19 cellular contexts compared by ENCODE assay signal in the genomic region with DNA sequence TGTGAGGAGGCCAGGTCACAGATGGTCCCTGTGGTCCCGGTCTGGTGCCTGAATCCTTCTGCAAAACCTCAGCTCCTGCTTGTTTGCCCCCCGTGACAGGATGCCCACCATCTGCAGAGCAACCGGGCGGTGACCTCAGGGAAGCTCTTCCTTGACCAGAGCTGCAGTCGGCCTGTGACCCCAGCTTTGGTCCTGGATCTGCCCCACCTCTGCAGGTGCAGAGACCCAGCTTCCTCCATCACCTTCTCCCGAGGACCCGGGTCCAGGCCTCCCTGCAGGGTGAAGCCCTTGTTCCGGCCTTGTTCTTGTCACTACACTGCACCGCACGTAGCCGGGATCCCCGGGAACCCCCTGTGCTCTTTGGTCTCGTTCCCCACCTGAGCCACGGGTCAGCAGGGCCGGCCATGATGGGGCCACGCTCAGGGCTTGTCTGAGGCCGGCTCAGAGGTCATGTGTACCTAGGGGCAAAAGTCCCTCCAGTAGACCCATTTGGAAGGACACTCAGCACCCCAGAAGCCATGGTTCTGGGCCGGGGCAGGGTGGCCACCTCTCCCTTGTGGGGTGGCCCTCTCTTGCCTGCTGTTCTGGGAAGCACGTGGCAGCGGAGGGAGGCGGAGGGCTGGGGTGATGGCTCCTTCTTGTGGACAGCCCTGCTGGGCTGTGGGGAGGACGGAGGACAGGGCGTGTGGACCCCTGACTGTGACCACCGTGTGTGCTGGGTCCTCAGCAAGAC. TPM values are rescaled to one million over a fixed set of nuclear protein-coding genes. Genes with fewer than 3 reads are reported as not detected.
DNase-seq lines count a peak whose midpoint lies in the region; ATAC-seq, FAIRE-seq and TF ChIP-seq lines count a peak whose summit lies in the region.
"Had no signal": no experiment of that assay in that cellular context is flagged by ENCODE, and none has a peak within 500 bp of the region (broad histone marks: within the 10 kb centered on the region; RNA-seq: fewer than 3 reads in every experiment).

No MANE protein-coding gene starts in this region.

- POLR2A ChIA-PET in activated CD4-positive, alpha-beta memory T cell treated with anti-CD3 and anti-CD28 coated beads, Interleukin-2, amount 10 ng/mL, durations not matched to agents 7 days and 5 days (lab: Charles Lee) = interaction anchor here (0.9 to 3.0 kb wide), 10 partner anchors 9 to 139 kb away, joined by 3 to 17 read pairs (median 6); a partner anchor contains a TSS
- POLR2A ChIA-PET in activated CD4-positive, alpha-beta memory T cell treated with anti-CD3 and anti-CD28 coated beads for 36 hours (lab: Charles Lee) = no interaction called here
- POLR2A ChIA-PET in HEK293 (lab: Yijun Ruan, JAX) = interaction anchor here (1.0 to 1.7 kb wide), 3 partner anchors 9 to 188 kb away, joined by 3 to 5 read pairs (median 4); a partner anchor contains a TSS
- POLR2A ChIA-PET in MCF 10A (lab: Yijun Ruan, JAX) = interaction anchor here (0.8 to 1.4 kb wide), 3 partner anchors 9 to 139 kb away, joined by 3 to 4 read pairs (median 3); a partner anchor contains a TSS

- DNase-seq in activated CD4-positive, alpha-beta memory T cell treated with anti-CD3 and anti-CD28 coated beads, Interleukin-2, amount 10 ng/mL, durations not matched to agents 7 days and 5 days = no peak
- no peak for DNase-seq in activated CD4-positive, alpha-beta memory T cell treated with anti-CD3 and anti-CD28 coated beads for 36 hours
- no peak for DNase-seq in activated naive CD4-positive, alpha-beta T cell treated with anti-CD3 and anti-CD28 coated beads, Interleukin-2, amount 50 U/mL, for 72 hours (ENCODE audit: low spot score in 2 of 2)
- DNase-seq in sciatic nerve (ENCODE audit: low spot score) (no peak), MCF 10A (ENCODE audit: unreplicated experiment) (no peak), COR-L47 (lab: John Stamatoyannopoulos, UW) (no peak), RCC 7860 (ENCODE audit: low spot score) (no peak)
- DNase-seq: anterior cingulate cortex; left cardiac atrium; stimulated activated CD4-positive, alpha-beta T cell treated with anti-CD3 and anti-CD28 coated beads, Interleukin-4, amount 100 ng/mL, for 1 hour; stimulated activated naive CD4-positive, alpha-beta T cell; T1000 had no signal

- peak overlapping the region; percentile 83 for H3K4me3 Mint-ChIP-seq in activated CD4-positive, alpha-beta memory T cell treated with anti-CD3 and anti-CD28 coated beads, Interleukin-2, amount 10 ng/mL, durations not matched to agents 7 days and 5 days
- H3K4me3 Mint-ChIP-seq in activated CD4-positive, alpha-beta memory T cell treated with anti-CD3 and anti-CD28 coated beads for 36 hours = no peak overlapping the region
- H3K4me3 Mint-ChIP-seq in MCF 10A (ENCODE audit: unreplicated experiment) = no peak overlapping the region

- no peaks in the 10 kb centered on the region for H3K4me1 ChIP-seq in HEK293 (ENCODE audit: control insufficient read depth, insufficient read depth, low read length)

- H3K36me3 ChIP-seq in HEK293 (ENCODE audit: control insufficient read depth in 2 of 2, insufficient read depth in 1 of 2, low read length in 2 of 2) = no peaks in the 10 kb centered on the region
- H3K36me3 ChIP-seq: right atrium auricular region had no signal

- no peak overlapping the region for H3K27ac ChIP-seq in HEK293 (ENCODE audit: extremely low read depth, low read depth, low read length)
- H3K27ac ChIP-seq: hepatocyte, right atrium auricular region had no signal

- H3K4me3 ChIP-seq in HEK293 (ENCODE audit: low read depth, low read length) = no peak overlapping the region
- H3K4me3 ChIP-seq: coronary artery, hepatocyte, right atrium auricular region had no signal

- peaks cover 28% of the 10 kb centered on the region for H3K4me1 Mint-ChIP-seq in activated CD4-positive, alpha-beta memory T cell treated with anti-CD3 and anti-CD28 coated beads, Interleukin-2, amount 10 ng/mL, durations not matched to agents 7 days and 5 days
- H3K4me1 Mint-ChIP-seq in activated CD4-positive, alpha-beta memory T cell treated with anti-CD3 and anti-CD28 coated beads for 36 hours (ENCODE audit: low read depth) = peaks cover 21% of the 10 kb centered on the region
- no peaks in the 10 kb centered on the region for H3K4me1 Mint-ChIP-seq in MCF 10A (ENCODE audit: insufficient read depth, unreplicated experiment)

- peaks cover 11% of the 10 kb centered on the region for H3K36me3 Mint-ChIP-seq in activated CD4-positive, alpha-beta memory T cell treated with anti-CD3 and anti-CD28 coated beads, Interleukin-2, amount 10 ng/mL, durations not matched to agents 7 days and 5 days (ENCODE audit: low read depth)
- H3K36me3 Mint-ChIP-seq in activated CD4-positive, alpha-beta memory T cell treated with anti-CD3 and anti-CD28 coated beads for 36 hours = no peaks in the 10 kb centered on the region
- H3K36me3 Mint-ChIP-seq in activated naive CD4-positive, alpha-beta T cell treated with anti-CD3 and anti-CD28 coated beads, Interleukin-2, amount 50 U/mL, for 72 hours = no peaks in the 10 kb centered on the region
- H3K36me3 Mint-ChIP-seq in MCF 10A (ENCODE audit: insufficient read depth, unreplicated experiment) = no peaks in the 10 kb centered on the region

- TF ChIP-seq CTCF in HEK293 (tag by site-specific recombination; IDR thresholded peaks at IDR 0.05) (no peak), MCF 10A (IDR thresholded peaks at IDR 0.05; ENCODE audit: unreplicated experiment) (no peak)

- peak overlapping the region; percentile 94 for H3K27ac Mint-ChIP-seq in activated CD4-positive, alpha-beta memory T cell treated with anti-CD3 and anti-CD28 coated beads, Interleukin-2, amount 10 ng/mL, durations not matched to agents 7 days and 5 days
- H3K27ac Mint-ChIP-seq in activated CD4-positive, alpha-beta memory T cell treated with anti-CD3 and anti-CD28 coated beads for 36 hours = no peak overlapping the region
- H3K27ac Mint-ChIP-seq in activated naive CD4-positive, alpha-beta T cell treated with anti-CD3 and anti-CD28 coated beads, Interleukin-2, amount 50 U/mL, for 72 hours = peak overlapping the region; percentile 39 to 68
- H3K27ac Mint-ChIP-seq in MCF 10A (ENCODE audit: low read depth, unreplicated experiment) = no peak overlapping the region
- H3K27ac Mint-ChIP-seq: nephron had no signal

- ATAC-seq in activated naive CD4-positive, alpha-beta T cell treated with anti-CD3 and anti-CD28 coated beads, Interleukin-2, amount 50 U/mL, for 72 hours = peak in 1 of 2 donors; percentile 0
- ATAC-seq in sciatic nerve = peak; percentile 12

- BruUV-seq in MCF 10A (replicated peaks; lab: Mats Ljungman, UMichigan) = no TSS peak

- H3K27me3 Mint-ChIP-seq in activated CD4-positive, alpha-beta memory T cell treated with anti-CD3 and anti-CD28 coated beads, Interleukin-2, amount 10 ng/mL, durations not matched to agents 7 days and 5 days = peaks cover 4% of the 10 kb centered on the region
- H3K27me3 Mint-ChIP-seq in activated CD4-positive, alpha-beta memory T cell treated with anti-CD3 and anti-CD28 coated beads for 36 hours = peaks cover 8% of the 10 kb centered on the region
- peaks cover 20% of the 10 kb centered on the region for H3K27me3 Mint-ChIP-seq in MCF 10A (ENCODE audit: insufficient read depth, unreplicated experiment)

- intact Hi-C loops in activated CD4-positive, alpha-beta memory T cell treated with anti-CD3 and anti-CD28 coated beads for 36 hours (cut with micrococcal nuclease) = no loop called here
- intact Hi-C loops in sciatic nerve (cut with DNase I) (no loop called here), MCF 10A (cut with micrococcal nuclease) (no loop called here)

- H3K9me3 Mint-ChIP-seq in activated CD4-positive, alpha-beta memory T cell treated with anti-CD3 and anti-CD28 coated beads, Interleukin-2, amount 10 ng/mL, durations not matched to agents 7 days and 5 days = no peaks in the 10 kb centered on the region
- no peaks in the 10 kb centered on the region for H3K9me3 Mint-ChIP-seq in activated CD4-positive, alpha-beta memory T cell treated with anti-CD3 and anti-CD28 coated beads for 36 hours
- no peaks in the 10 kb centered on the region for H3K9me3 Mint-ChIP-seq in activated naive CD4-positive, alpha-beta T cell treated with anti-CD3 and anti-CD28 coated beads, Interleukin-2, amount 50 U/mL, for 72 hours
- H3K9me3 Mint-ChIP-seq in MCF 10A (ENCODE audit: unreplicated experiment) = no peaks in the 10 kb centered on the region
- H3K9me3 Mint-ChIP-seq: nephron had no signal

- FAIRE-seq in RCC 7860 (lab: Jason Lieb, UNC) = no peak

- CTCF ChIA-PET in activated CD4-positive, alpha-beta memory T cell treated with anti-CD3 and anti-CD28 coated beads, Interleukin-2, amount 10 ng/mL, durations not matched to agents 7 days and 5 days (lab: Charles Lee) = interaction anchor here (0.7 to 1.4 kb wide), 7 partner anchors 11 to 325 kb away, joined by 3 to 8 read pairs (median 5); no protein-coding TSS in a partner anchor
- CTCF ChIA-PET in activated CD4-positive, alpha-beta memory T cell treated with anti-CD3 and anti-CD28 coated beads for 36 hours (lab: Charles Lee) = interaction anchor here (0.7 to 2.0 kb wide), 6 partner anchors 13 to 326 kb away, joined by 3 to 10 read pairs (median 4); no protein-coding TSS in a partner anchor
- CTCF ChIA-PET in HEK293 (lab: Yijun Ruan, JAX) (interaction anchor here (0.6 to 1.0 kb wide), 5 partner anchors 11 to 349 kb away, joined by 3 to 4 read pairs (median 3); no protein-coding TSS in a partner anchor), MCF 10A (lab: Yijun Ruan, JAX) (interaction anchor here (0.6 to 1.4 kb wide), 4 partner anchors 14 to 141 kb away, joined by 3 to 4 read pairs (median 4); no protein-coding TSS in a partner anchor)

- H3K9me3 ChIP-seq in HEK293 (ENCODE audit: control insufficient read depth, insufficient read depth, low read depth, low read length) = no peaks in the 10 kb centered on the region
- H3K9me3 ChIP-seq: right atrium auricular region had no signal

RNA-seq across cellular contexts. Expression of a gene that starts 6.2 kb away (rescaled TPM):
- under 1 TPM; 0.70 to 0.88 TPM for total RNA-seq in activated CD4-positive, alpha-beta memory T cell treated with anti-CD3 and anti-CD28 coated beads, Interleukin-2, amount 10 ng/mL, durations not matched to agents 7 days and 5 days
- total RNA-seq in activated CD4-positive, alpha-beta memory T cell treated with anti-CD3 and anti-CD28 coated beads for 36 hours = not detected
- total RNA-seq in activated naive CD4-positive, alpha-beta T cell treated with anti-CD3 and anti-CD28 coated beads, Interleukin-2, amount 50 U/mL, for 72 hours = not detected
- total RNA-seq in sciatic nerve (0.71 TPM), MCF 10A (2022) (not detected in 2 replicates)
- total RNA-seq: hepatocyte had no signal

RNA-seq across cellular contexts. Expression of a gene that starts 19.8 kb away (rescaled TPM):
- total RNA-seq in activated CD4-positive, alpha-beta memory T cell treated with anti-CD3 and anti-CD28 coated beads, Interleukin-2, amount 10 ng/mL, durations not matched to agents 7 days and 5 days = under 1 TPM; 0.40 to 0.63 TPM
- total RNA-seq in activated CD4-positive, alpha-beta memory T cell treated with anti-CD3 and anti-CD28 coated beads for 36 hours = under 1 TPM in 1 of 2 experiments, not detected in 1; 0.10 TPM
- under 1 TPM in 1 of 2 donors, not detected in 1; 0.25 TPM for total RNA-seq in activated naive CD4-positive, alpha-beta T cell treated with anti-CD3 and anti-CD28 coated beads, Interleukin-2, amount 50 U/mL, for 72 hours
- total RNA-seq in sciatic nerve (not detected), MCF 10A (2022) (not detected in 2 replicates)
- total RNA-seq: hepatocyte, left cardiac atrium, right atrium auricular region, RPMI7951 had no signal

RNA-seq across cellular contexts. Expression of a gene that starts 32.0 kb away (rescaled TPM):
- total RNA-seq in activated CD4-positive, alpha-beta memory T cell treated with anti-CD3 and anti-CD28 coated beads, Interleukin-2, amount 10 ng/mL, durations not matched to agents 7 days and 5 days = 1 to 10 TPM in 1 of 2 experiments, under 1 TPM in 1; 0.73 to 1.3 TPM
- 1 to 10 TPM in 1 of 2 experiments, under 1 TPM in 1; 0.56 to 1.2 TPM for total RNA-seq in activated CD4-positive, alpha-beta memory T cell treated with anti-CD3 and anti-CD28 coated beads for 36 hours
- under 1 TPM; 0.39 to 0.56 TPM for total RNA-seq in activated naive CD4-positive, alpha-beta T cell treated with anti-CD3 and anti-CD28 coated beads, Interleukin-2, amount 50 U/mL, for 72 hours
- not detected for total RNA-seq in sciatic nerve
- 0.37 and 0.49 TPM in 2 replicates for total RNA-seq in MCF 10A (2022)
- total RNA-seq: H4, RPMI7951 had no signal

RNA-seq across cellular contexts. Expression of a gene that starts 39.1 kb away (rescaled TPM):
- 1 to 10 TPM; 4.6 to 7.6 TPM for total RNA-seq in activated CD4-positive, alpha-beta memory T cell treated with anti-CD3 and anti-CD28 coated beads, Interleukin-2, amount 10 ng/mL, durations not matched to agents 7 days and 5 days
- 1 to 10 TPM; 2.8 to 3.4 TPM for total RNA-seq in activated CD4-positive, alpha-beta memory T cell treated with anti-CD3 and anti-CD28 coated beads for 36 hours
- total RNA-seq in activated naive CD4-positive, alpha-beta T cell treated with anti-CD3 and anti-CD28 coated beads, Interleukin-2, amount 50 U/mL, for 72 hours = 1 to 10 TPM; 1.9 to 2.9 TPM
- total RNA-seq in sciatic nerve (1.3 TPM), MCF 10A (2022) (11.9 and 21.2 TPM in 2 replicates)

RNA-seq across cellular contexts. Expression of a gene that starts 40.2 kb away (rescaled TPM):
- total RNA-seq in activated CD4-positive, alpha-beta memory T cell treated with anti-CD3 and anti-CD28 coated beads, Interleukin-2, amount 10 ng/mL, durations not matched to agents 7 days and 5 days = 100 to 1,000 TPM; 110 to 115 TPM
- total RNA-seq in activated CD4-positive, alpha-beta memory T cell treated with anti-CD3 and anti-CD28 coated beads for 36 hours = 100 to 1,000 TPM; 137 to 144 TPM
- total RNA-seq in activated naive CD4-positive, alpha-beta T cell treated with anti-CD3 and anti-CD28 coated beads, Interleukin-2, amount 50 U/mL, for 72 hours = 100 to 1,000 TPM; 115 to 140 TPM
- 46.9 TPM for total RNA-seq in sciatic nerve
- 135 and 152 TPM in 2 replicates for total RNA-seq in MCF 10A (2022)

Comparison
In these comparisons a context has a peak if more than half of its experiments do, and no peak if none do; other contexts are left out.
1. H3K27ac Mint-ChIP-seq: peak in activated CD4-positive, alpha-beta memory T cell treated with anti-CD3 and anti-CD28 coated beads, Interleukin-2, amount 10 ng/mL, durations not matched to agents 7 days and 5 days (single experiment) and activated naive CD4-positive, alpha-beta T cell treated with anti-CD3 and anti-CD28 coated beads, Interleukin-2, amount 50 U/mL, for 72 hours (2 of 2); none in activated CD4-positive, alpha-beta memory T cell treated with anti-CD3 and anti-CD28 coated beads for 36 hours (single experiment) and MCF 10A (single experiment).